ENCODE assay signal across 11 cellular contexts in the genomic region with DNA sequence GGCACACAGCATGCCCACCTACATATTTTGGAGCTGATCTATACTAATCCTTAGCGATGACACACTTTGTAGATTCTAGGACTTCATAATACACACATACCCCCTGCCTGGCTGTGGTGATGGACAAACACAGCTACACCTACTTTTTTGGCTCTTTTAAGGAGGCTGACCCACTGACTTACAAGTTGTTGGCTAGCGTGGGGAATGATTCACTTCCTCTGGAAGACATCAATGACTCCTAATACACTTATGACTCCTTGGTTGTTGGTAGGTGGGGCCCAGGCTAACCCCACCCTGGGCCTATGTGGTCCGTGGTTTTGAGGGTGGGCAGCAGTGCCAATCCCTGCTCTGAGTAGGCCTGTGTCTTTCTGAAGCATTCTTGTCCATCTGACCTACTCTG.
DNase-seq lines count a peak whose midpoint lies in the region; ATAC-seq and TF ChIP-seq lines count a peak whose summit lies in the region.
"Had no signal": no experiment of that assay in that cellular context is flagged by ENCODE, and none has a peak within 500 bp of the region (broad histone marks: within the 10 kb centered on the region; RNA-seq: fewer than 3 reads in every experiment).

No MANE protein-coding gene starts in this region.

- TF ChIP-seq CTCF in AG09319 (IDR thresholded peaks at IDR 0.05; ENCODE audit: low read depth, low read length) = no peak

- ATAC-seq in GM19351 (IDR thresholded peaks at IDR 0.05; ENCODE audit: unreplicated experiment) (no peak), HG02852 (IDR thresholded peaks at IDR 0.05; ENCODE audit: unreplicated experiment) (no peak)

- peak; percentile 59 for DNase-seq in AG09319 (ENCODE audit: extremely low read depth, low read depth)
- DNase-seq in HS-5 (ENCODE audit: low read depth) = peak; percentile 90
- peak; percentile 64 for DNase-seq in brain pericyte (ENCODE audit: low read depth, low spot score)
- peak; percentile 90 for DNase-seq in myocyte (ENCODE audit: low read depth)
- no peak for DNase-seq in cerebellar cortex (ENCODE audit: low spot score)
- DNase-seq in stimulated activated CD4-positive, alpha-beta T cell treated with anti-CD3 and anti-CD28 coated beads, Interleukin-4, amount 100 ng/mL, for 4 hours = no peak
- DNase-seq: Calu3, colonic mucosa, nucleus accumbens had no signal

Comparison
In these comparisons a context has a peak if more than half of its experiments do, and no peak if none do; other contexts are left out.
1. DNase-seq: peak in AG09319 (single experiment), HS-5 (single experiment), brain pericyte (single experiment) and myocyte (single experiment); none in cerebellar cortex (single experiment) and stimulated activated CD4-positive, alpha-beta T cell treated with anti-CD3 and anti-CD28 coated beads, Interleukin-4, amount 100 ng/mL, for 4 hours (0 of 2).